ENCODE assay signal across 1 cellular context in the genomic region with DNA sequence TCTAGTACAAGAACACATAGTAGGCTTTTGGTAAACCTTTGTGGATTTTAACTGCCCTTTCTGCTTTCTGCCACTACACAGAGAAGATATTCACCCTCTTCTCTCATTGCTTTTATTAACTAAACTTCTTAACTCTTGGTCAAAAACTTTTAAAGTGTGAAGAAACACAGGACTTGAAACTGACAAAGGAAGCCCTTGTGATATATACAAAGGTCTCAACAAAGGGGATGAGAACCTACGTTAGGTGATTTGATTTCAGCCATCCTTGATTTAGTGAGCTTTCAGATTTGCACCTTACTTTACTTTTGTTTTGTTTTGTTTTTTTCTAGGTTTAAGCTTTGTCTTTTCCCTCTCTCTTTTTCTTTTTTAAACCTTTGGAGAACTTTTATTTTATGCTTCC.
TF ChIP-seq lines count a peak whose summit lies in the region.

No MANE protein-coding gene starts in this region.

TF ChIP-seq in SK-N-SH, 30 proteins besides CTCF, POLR2A, EP300 and RAD21 (continued from another document):
- TF ChIP-seq, protein P1, sequence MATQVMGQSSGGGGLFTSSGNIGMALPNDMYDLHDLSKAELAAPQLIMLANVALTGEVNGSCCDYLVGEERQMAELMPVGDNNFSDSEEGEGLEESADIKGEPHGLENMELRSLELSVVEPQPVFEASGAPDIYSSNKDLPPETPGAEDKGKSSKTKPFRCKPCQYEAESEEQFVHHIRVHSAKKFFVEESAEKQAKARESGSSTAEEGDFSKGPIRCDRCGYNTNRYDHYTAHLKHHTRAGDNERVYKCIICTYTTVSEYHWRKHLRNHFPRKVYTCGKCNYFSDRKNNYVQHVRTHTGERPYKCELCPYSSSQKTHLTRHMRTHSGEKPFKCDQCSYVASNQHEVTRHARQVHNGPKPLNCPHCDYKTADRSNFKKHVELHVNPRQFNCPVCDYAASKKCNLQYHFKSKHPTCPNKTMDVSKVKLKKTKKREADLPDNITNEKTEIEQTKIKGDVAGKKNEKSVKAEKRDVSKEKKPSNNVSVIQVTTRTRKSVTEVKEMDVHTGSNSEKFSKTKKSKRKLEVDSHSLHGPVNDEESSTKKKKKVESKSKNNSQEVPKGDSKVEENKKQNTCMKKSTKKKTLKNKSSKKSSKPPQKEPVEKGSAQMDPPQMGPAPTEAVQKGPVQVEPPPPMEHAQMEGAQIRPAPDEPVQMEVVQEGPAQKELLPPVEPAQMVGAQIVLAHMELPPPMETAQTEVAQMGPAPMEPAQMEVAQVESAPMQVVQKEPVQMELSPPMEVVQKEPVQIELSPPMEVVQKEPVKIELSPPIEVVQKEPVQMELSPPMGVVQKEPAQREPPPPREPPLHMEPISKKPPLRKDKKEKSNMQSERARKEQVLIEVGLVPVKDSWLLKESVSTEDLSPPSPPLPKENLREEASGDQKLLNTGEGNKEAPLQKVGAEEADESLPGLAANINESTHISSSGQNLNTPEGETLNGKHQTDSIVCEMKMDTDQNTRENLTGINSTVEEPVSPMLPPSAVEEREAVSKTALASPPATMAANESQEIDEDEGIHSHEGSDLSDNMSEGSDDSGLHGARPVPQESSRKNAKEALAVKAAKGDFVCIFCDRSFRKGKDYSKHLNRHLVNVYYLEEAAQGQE (IDR thresholded peaks at IDR 0.05; ENCODE audit: low read depth, low read length): no peak
- TF ChIP-seq YY1 (IDR thresholded peaks at IDR 0.05; ENCODE audit: low read depth) (no peak), SMC3 (IDR thresholded peaks at IDR 0.05; ENCODE audit: low read depth, low read length) (no peak)
